2 cellular contexts compared by ENCODE assay signal in genomic region chr11:8934735-8935478, GRCh38.
TF ChIP-seq lines count a peak whose summit lies in the region.

No MANE protein-coding gene starts in this region.

TF ChIP-seq in IMR-90, 13 proteins besides CTCF, POLR2A, EP300 and RAD21:
- no peak for TF ChIP-seq ELK1 (IDR thresholded peaks at IDR 0.05; ENCODE audit: borderline replicate concordance, low read depth, low read length)
- no peak for TF ChIP-seq USF2 (IDR thresholded peaks at IDR 0.05; ENCODE audit: low read depth, low read length)
- peak; percentile 13 for TF ChIP-seq RCOR1 (IDR thresholded peaks at IDR 0.05; ENCODE audit: insufficient replicate concordance, low read length)
- no peak for TF ChIP-seq MAZ (IDR thresholded peaks at IDR 0.05; ENCODE audit: borderline replicate concordance, low read depth, low read length)
- no peak for TF ChIP-seq CHD1 (IDR thresholded peaks at IDR 0.05; ENCODE audit: low read depth, low read length)
- peak; percentile 71 for TF ChIP-seq FOS (IDR thresholded peaks at IDR 0.05; ENCODE audit: low read depth, low read length)
- peak; percentile 4; the same call in 1 of the 2 replicates for TF ChIP-seq CEBPB (IDR thresholded peaks at IDR 0.05; ENCODE audit: low read depth, low read length)
- no peak for TF ChIP-seq RFX5 (IDR thresholded peaks at IDR 0.05; ENCODE audit: low read depth, low read length)
- TF ChIP-seq NFE2L2 (IDR thresholded peaks at IDR 0.05; ENCODE audit: low read depth, low read length), result 0 out of 2 replicates have a peak, but pooled peaks have one; percentile 1
- TF ChIP-seq MAFK (IDR thresholded peaks at IDR 0.05; ENCODE audit: low read depth, low read length), result no peak
- no peak for TF ChIP-seq SMC3 (IDR thresholded peaks at IDR 0.05; ENCODE audit: low read depth, low read length)
- no peak for TF ChIP-seq MXI1 (IDR thresholded peaks at IDR 0.05; ENCODE audit: borderline replicate concordance, low read depth, low read length)
- 0 out of 2 replicates have a peak, but pooled peaks have one; percentile 9 for TF ChIP-seq BHLHE40 (IDR thresholded peaks at IDR 0.05; ENCODE audit: low read depth, low read length)

TF ChIP-seq in K562, 482 proteins besides CTCF, POLR2A, EP300 and RAD21:
- 0 out of 2 replicates have a peak, but pooled peaks have one; percentile 6 for TF ChIP-seq CBFA2T3 (IDR thresholded peaks at IDR 0.05)
- TF ChIP-seq ATF3 (IDR thresholded peaks at IDR 0.05), result peak; percentile 57; the same call in 1 of the 2 replicates
- no peak for TF ChIP-seq ATF3 (CRISPR knock-in tag; conservative IDR thresholded peaks at IDR 0.05)
- no peak for TF ChIP-seq PBX2 (CRISPR knock-in tag; IDR thresholded peaks at IDR 0.05; ENCODE audit: low read depth)
- peak; percentile 29; the same call in 1 of the 2 replicates for TF ChIP-seq PBX2 (tag; conservative IDR thresholded peaks at IDR 0.05; ENCODE audit: low read depth)
- no peak for TF ChIP-seq RUNX1 (IDR thresholded peaks at IDR 0.05; ENCODE audit: low read depth)
- TF ChIP-seq DPF2 (IDR thresholded peaks at IDR 0.05), result peak; percentile 42; the same call in 1 of the 2 replicates
- peak in 1 of 2 experiments; percentile 23; a peak in 1 of 4 replicates for TF ChIP-seq HDAC1 (IDR thresholded peaks at IDR 0.05)
- TF ChIP-seq USF1 (CRISPR knock-in tag; IDR thresholded peaks at IDR 0.05), result no peak
- peak; percentile 77 for TF ChIP-seq FOSL1 (tag; conservative IDR thresholded peaks at IDR 0.05)
- TF ChIP-seq JUND (IDR thresholded peaks at IDR 0.05; ENCODE audit: borderline replicate concordance, low read depth, low read length), result peak; percentile 57; the same call in 1 of the 2 replicates
- TF ChIP-seq JUND (tag; IDR thresholded peaks at IDR 0.05; ENCODE audit: borderline replicate concordance, low read depth, low read length), result peak; percentile 56; the same call in 2 of the 3 replicates
- peak; percentile 34; the same call in 1 of the 2 replicates for TF ChIP-seq CTBP1 (IDR thresholded peaks at IDR 0.05; ENCODE audit: borderline replicate concordance)
- peak; percentile 38 for TF ChIP-seq MEIS2 (IDR thresholded peaks at IDR 0.05; ENCODE audit: partially characterized antibody)
- TF ChIP-seq CSDE1 (IDR thresholded peaks at IDR 0.05), result no peak
- peak; percentile 64 to 72; a peak in 3 of 4 replicates for TF ChIP-seq KDM1A (IDR thresholded peaks at IDR 0.05)
- peak; percentile 44 for TF ChIP-seq PKNOX1 (IDR thresholded peaks at IDR 0.05)
- TF ChIP-seq ZBTB5 (IDR thresholded peaks at IDR 0.05), result no peak
- peak; percentile 46; the same call in 1 of the 2 replicates for TF ChIP-seq SMARCA4 (IDR thresholded peaks at IDR 0.05)
